ENCODE assay signal across 21 cellular contexts in the genomic region with DNA sequence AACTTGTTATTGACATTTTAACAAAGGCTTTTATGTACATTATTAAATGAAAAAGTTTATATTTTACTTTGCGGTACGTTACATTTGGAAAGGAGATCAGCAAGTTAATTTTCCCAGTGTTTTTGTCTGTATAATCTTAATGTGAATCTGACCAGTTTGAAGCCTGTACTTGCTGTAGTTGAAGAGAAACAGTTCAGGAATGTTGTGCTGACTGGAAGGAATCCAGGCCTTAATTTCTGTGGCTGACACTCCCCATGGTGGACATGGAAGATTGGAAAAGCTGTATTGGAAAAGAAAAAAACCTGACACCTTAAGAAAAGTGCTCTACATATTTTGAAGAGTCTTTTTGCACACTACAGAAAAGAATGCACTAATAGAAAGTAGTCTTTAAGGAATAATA. TPM values are rescaled to one million over a fixed set of nuclear protein-coding genes. Genes with fewer than 3 reads are reported as not detected.
DNase-seq lines count a peak whose midpoint lies in the region; ATAC-seq, FAIRE-seq and TF ChIP-seq lines count a peak whose summit lies in the region.
"Had no signal": no experiment of that assay in that cellular context is flagged by ENCODE, and none has a peak within 500 bp of the region (broad histone marks: within the 10 kb centered on the region; RNA-seq: fewer than 3 reads in every experiment).

No MANE protein-coding gene starts in this region.

- CTCF ChIA-PET in IMR-90 (lab: Yijun Ruan, JAX), result no interaction called here

- no peak for TF ChIP-seq CTCF in IMR-90 (conservative IDR thresholded peaks at IDR 0.05; ENCODE audit: low read depth, low read length)
- TF ChIP-seq CTCF in cardiac fibroblast (IDR thresholded peaks at IDR 0.05; ENCODE audit: low read depth, low read length), result no peak
- TF ChIP-seq CTCF in coronary artery (IDR thresholded peaks at IDR 0.05), result no peak

- intact Hi-C loops in IMR-90 (cut with micrococcal nuclease), result no loop called here

- no peak overlapping the region for H3K4ac ChIP-seq in IMR-90 (ENCODE audit: low read depth, low read length)

- H3K79me1 ChIP-seq in IMR-90 (ENCODE audit: low read depth in 1 of 2, low read length in 2 of 2), result peaks cover 6 to 18% of the 10 kb centered on the region in 2 experiments

- H4K8ac ChIP-seq in IMR-90 (ENCODE audit: low read depth in 2 of 2, low read length in 2 of 2), result no peak overlapping the region

- no peak overlapping the region for H4K5ac ChIP-seq in IMR-90 (ENCODE audit: low read depth, low read length)

- no peak overlapping the region for H2BK5ac ChIP-seq in IMR-90 (ENCODE audit: low read depth, low read length, poor library complexity, severe bottlenecking)

- FAIRE-seq in H54 (lab: Jason Lieb, UNC), result no peak

- H2AK5ac ChIP-seq in IMR-90 (ENCODE audit: low read depth, low read length), result no peak overlapping the region

- DNase-seq in IMR-90, result peak; percentile 48
- peak; percentile 39 to 79 for DNase-seq in cardiac fibroblast (ENCODE audit: low read depth in 2 of 2)
- DNase-seq in kidney glomerular epithelial cell (lab: John Stamatoyannopoulos, UW), result peak; percentile 17
- DNase-seq in coronary artery (ENCODE audit: low spot score), result no peak
- no peak for DNase-seq in H54 (ENCODE audit: insufficient read length, low spot score)
- DNase-seq in activated CD4-positive, alpha-beta T cell treated with anti-CD3 and anti-CD28 coated beads for 4 hours, result no peak
- DNase-seq: activated CD8-positive, alpha-beta memory T cell treated with anti-CD3 and anti-CD28 coated beads for 24 hours; Calu3; effector memory CD4-positive, alpha-beta T cell; Karpas-422; left colon; NCI-H1105 treated with DMSO at 0.1 percent for 48 hours; OCI-M1; stimulated activated CD8-positive, alpha-beta memory T cell treated with anti-CD3 and anti-CD28 coated beads, Interleukin-4, amount 100 ng/mL, for 48 hours had no signal

- H3K27me3 ChIP-seq in IMR-90 (ENCODE audit: control insufficient read depth, insufficient read depth, low read length) (no peaks in the 10 kb centered on the region), skeletal muscle satellite cell (ENCODE audit: control insufficient read depth, insufficient read depth, low read length) (no peaks in the 10 kb centered on the region)
- H3K27me3 ChIP-seq: BLaER1, foreskin keratinocyte, SJSA1 had no signal

- 0 out of 2 replicates have a peak, but pooled peaks cover 3% of the 10 kb centered on the region for H3K9me1 ChIP-seq in IMR-90 (ENCODE audit: insufficient read depth, low read length)

- in situ Hi-C loops in IMR-90 (cut with MboI; ENCODE audit: low sequenced_read_pairs), result no loop called here

- H3K36me3 ChIP-seq in IMR-90 (ENCODE audit: control insufficient read depth, insufficient read depth, low read length), result peaks cover 16% of the 10 kb centered on the region
- H3K36me3 ChIP-seq in skeletal muscle satellite cell (ENCODE audit: insufficient read depth, low read length), result peaks cover 29% of the 10 kb centered on the region

- dilution Hi-C loops in IMR-90 (cut with HindIII; ENCODE audit: low sequenced_read_pairs, unreplicated experiment), result no loop called here

- H3K27ac ChIP-seq in IMR-90 (ENCODE audit: insufficient read depth, low read length) (no peak overlapping the region), coronary artery (no peak overlapping the region)
- H3K27ac ChIP-seq: BLaER1, foreskin keratinocyte, parathyroid adenoma, SJSA1 had no signal

- H4K20me1 ChIP-seq in IMR-90 (ENCODE audit: insufficient read depth, low read length), result no peaks in the 10 kb centered on the region
- H4K20me1 ChIP-seq: BLaER1 had no signal

- no peak overlapping the region for H3K4me3 ChIP-seq in IMR-90 (ENCODE audit: insufficient read depth, low read depth, low read length)
- no peak overlapping the region for H3K4me3 ChIP-seq in cardiac fibroblast (replicated peaks in 1 of 2; ENCODE audit: low read depth in 2 of 2, low read length in 2 of 2)
- H3K4me3 ChIP-seq in skeletal muscle satellite cell (ENCODE audit: low read length), result no peak overlapping the region
- H3K4me3 ChIP-seq in coronary artery, result no peak overlapping the region
- H3K4me3 ChIP-seq: BLaER1, SJSA1 had no signal

- no peak overlapping the region for H3K9ac ChIP-seq in IMR-90 (ENCODE audit: low read depth, low read length)
- peak overlapping the region; percentile 33 for H3K9ac ChIP-seq in skeletal muscle satellite cell (ENCODE audit: low read depth, low read length)
- H3K9ac ChIP-seq: BLaER1, parathyroid adenoma had no signal

- H3K4me2 ChIP-seq in IMR-90 (ENCODE audit: low read depth, low read length), result no peak overlapping the region
- no peak overlapping the region for H3K4me2 ChIP-seq in skeletal muscle satellite cell (ENCODE audit: low read length)
- H3K4me2 ChIP-seq: BLaER1 had no signal

- H3K23ac ChIP-seq in IMR-90 (ENCODE audit: low read depth, low read length), result no peak overlapping the region

- no peak overlapping the region for H2BK15ac ChIP-seq in IMR-90 (ENCODE audit: low read depth, low read length)

- H2BK120ac ChIP-seq in IMR-90 (ENCODE audit: low read depth, low read length), result no peak overlapping the region

- no peak overlapping the region for H3K14ac ChIP-seq in IMR-90 (replicated peaks; ENCODE audit: low read depth, low read length)

- no CpG with 5 or more reads among the region's 2 CpGs for WGBS in IMR-90 (ENCODE audit: extremely low coverage in 2 of 2, insufficient read length in 1 of 2), 2 experiments

- no peak overlapping the region for H4K91ac ChIP-seq in IMR-90 (ENCODE audit: insufficient read depth, low read depth, low read length)

- H2AFZ ChIP-seq in IMR-90 (replicated peaks; ENCODE audit: low read length, poor library complexity), result no peak overlapping the region
- H2AFZ ChIP-seq: parathyroid adenoma had no signal

- peaks cover 5% of the 10 kb centered on the region for H3K4me1 ChIP-seq in IMR-90 (ENCODE audit: control insufficient read depth, insufficient read depth, low read length)
- peaks cover 14% of the 10 kb centered on the region for H3K4me1 ChIP-seq in skeletal muscle satellite cell (ENCODE audit: control insufficient read depth, insufficient read depth, low read length)
- H3K4me1 ChIP-seq: BLaER1, foreskin keratinocyte had no signal

- TF ChIP-seq POLR2A in IMR-90 (IDR thresholded peaks at IDR 0.05; ENCODE audit: low read depth, low read length) (no peak), H54 (IDR thresholded peaks at IDR 0.05; ENCODE audit: low read depth, low read length) (no peak)

- no peak for TF ChIP-seq RAD21 in IMR-90 (IDR thresholded peaks at IDR 0.05; ENCODE audit: low read length)

- H3K18ac ChIP-seq in IMR-90 (ENCODE audit: low read depth, low read length), result no peak overlapping the region

- POLR2A ChIA-PET in IMR-90 (lab: Charles Lee; ENCODE audit: unreplicated experiment), result no interaction called here

- no peak overlapping the region for H2BK20ac ChIP-seq in IMR-90 (ENCODE audit: low read depth, low read length)

- H3K9me3 ChIP-seq in IMR-90 (ENCODE audit: control insufficient read depth, insufficient read depth, low read length) (no peaks in the 10 kb centered on the region), skeletal muscle satellite cell (replicated peaks; ENCODE audit: low read length) (no peaks in the 10 kb centered on the region)
- H3K9me3 ChIP-seq: BLaER1, SJSA1 had no signal

- H2AK9ac ChIP-seq in IMR-90 (replicated peaks; ENCODE audit: low read depth, low read length, poor library complexity), result no peak overlapping the region

- no TSS peak for BruUV-seq in IMR-90 (replicated peaks; lab: Mats Ljungman, UMichigan)

- no peak overlapping the region for H3K56ac ChIP-seq in IMR-90 (ENCODE audit: extremely low read depth, insufficient read depth, low read length)

- ATAC-seq in IMR-90 (ENCODE audit: low read depth), result peak; percentile 84
- ATAC-seq: activated naive CD4-positive, alpha-beta T cell treated with anti-CD3 and anti-CD28 coated beads, Interleukin-2, amount 50 U/mL, for 72 hours; foreskin keratinocyte; HCT116; left colon had no signal

TF ChIP-seq in IMR-90, 13 proteins besides CTCF, POLR2A, EP300 and RAD21:
- TF ChIP-seq RFX5 (IDR thresholded peaks at IDR 0.05; ENCODE audit: low read depth, low read length) (no peak), MAZ (IDR thresholded peaks at IDR 0.05; ENCODE audit: borderline replicate concordance, low read depth, low read length) (no peak), MAFK (IDR thresholded peaks at IDR 0.05; ENCODE audit: low read depth, low read length) (no peak), SMC3 (IDR thresholded peaks at IDR 0.05; ENCODE audit: low read depth, low read length) (no peak), NFE2L2 (IDR thresholded peaks at IDR 0.05; ENCODE audit: low read depth, low read length) (no peak), CEBPB (IDR thresholded peaks at IDR 0.05; ENCODE audit: low read depth, low read length) (no peak), ELK1 (IDR thresholded peaks at IDR 0.05; ENCODE audit: borderline replicate concordance, low read depth, low read length) (no peak)

RNA-seq across cellular contexts. Expression of gene LEPR, which starts 15.5 kb away (rescaled TPM):
- total RNA-seq in IMR-90 (2012; rRNA removed), result 8.8 and 9.2 TPM in 2 replicates
- 1.9 and 2.1 TPM in 2 replicates for polyA plus RNA-seq in IMR-90 (2012; rRNA removed)
- 0.35 and 0.43 TPM in 2 replicates for polyA plus RNA-seq in IMR-90 (2012; cell fraction: cytosol; rRNA removed)
- 0.13 and 1.9 TPM in 2 replicates for polyA plus RNA-seq in IMR-90 (2012; cell fraction: nucleus; rRNA removed; ENCODE audit: low replicate concordance)
- total RNA-seq in skeletal muscle satellite cell (2012; rRNA removed), result 6.8 and 9.4 TPM in 2 replicates

RNA-seq across cellular contexts. Expression of gene LEPROT, which starts 15.5 kb away (rescaled TPM):
- 21.0 and 37.2 TPM in 2 replicates for total RNA-seq in IMR-90 (2012; rRNA removed)
- polyA plus RNA-seq in IMR-90 (2012; rRNA removed), result 30.5 and 40.2 TPM in 2 replicates
- polyA plus RNA-seq in IMR-90 (2012; cell fraction: cytosol; rRNA removed), result 14.2 and 24.4 TPM in 2 replicates
- 9.5 and 50.4 TPM in 2 replicates for polyA plus RNA-seq in IMR-90 (2012; cell fraction: nucleus; rRNA removed; ENCODE audit: low replicate concordance)
- total RNA-seq in skeletal muscle satellite cell (2012; rRNA removed), result 34.7 and 43.9 TPM in 2 replicates

Comparison
In these comparisons a context has a peak if more than half of its experiments do, and no peak if none do; other contexts are left out.
1. DNase-seq: peak in IMR-90 (single experiment), cardiac fibroblast (2 of 2) and kidney glomerular epithelial cell (single experiment); none in coronary artery (single experiment), H54 (single experiment) and activated CD4-positive, alpha-beta T cell treated with anti-CD3 and anti-CD28 coated beads for 4 hours (0 of 2).